In genomic region chr7:112869111-112869774, GRCh38 we compare ENCODE assay signal across 8 cellular contexts.
A peak's percentile ranks its signal among the peaks of the same experiment; 100 is the strongest.
DNase-seq lines count a peak whose midpoint lies in the region; ATAC-seq and TF ChIP-seq lines count a peak whose summit lies in the region.

No MANE protein-coding gene starts in this region.

- peak; percentile 49 for ATAC-seq in GM21529 (IDR thresholded peaks at IDR 0.05; ENCODE audit: unreplicated experiment)
- peak; percentile 85 for ATAC-seq in activated CD8-positive, alpha-beta T cell treated with anti-CD3 and anti-CD28 coated beads, Interleukin-2, amount 10 ng/mL, durations not matched to agents 7 days and 5 days
- ATAC-seq in HG03457 (IDR thresholded peaks at IDR 0.05; ENCODE audit: unreplicated experiment): no peak

- TF ChIP-seq CTCF in esophagus squamous epithelium (IDR thresholded peaks at IDR 0.05) (peak in 5 of 6 experiments; percentile 33 to 73 (median 58)), lower leg skin (IDR thresholded peaks at IDR 0.05) (no peak)

- H3K36me3 ChIP-seq in esophagus squamous epithelium (no peaks in the 10 kb centered on the region), trophoblast cell (ENCODE audit: control insufficient read depth in 1 of 2, insufficient read depth in 2 of 2, low read length in 2 of 2) (no peaks in the 10 kb centered on the region)

- no peaks in the 10 kb centered on the region for H3K27me3 ChIP-seq in esophagus squamous epithelium
- H3K27me3 ChIP-seq in trophoblast cell (ENCODE audit: insufficient read depth, low read length): no peaks in the 10 kb centered on the region

- H3K4me3 Mint-ChIP-seq in activated CD8-positive, alpha-beta T cell treated with anti-CD3 and anti-CD28 coated beads, Interleukin-2, amount 10 ng/mL, durations not matched to agents 7 days and 5 days: no peak overlapping the region

- CTCF ChIA-PET in activated CD8-positive, alpha-beta T cell treated with anti-CD3 and anti-CD28 coated beads, Interleukin-2, amount 10 ng/mL, durations not matched to agents 7 days and 5 days (lab: Charles Lee): interaction anchor here (0.6 to 2.4 kb wide), 9 partner anchors 10 to 319 kb away, joined by 3 to 9 read pairs (median 3); no protein-coding TSS in a partner anchor

- H3K27ac ChIP-seq in esophagus squamous epithelium: no peak overlapping the region
- no peak overlapping the region for H3K27ac ChIP-seq in trophoblast cell (ENCODE audit: low read depth, low read length)

- no peak overlapping the region for H4K91ac ChIP-seq in trophoblast cell (ENCODE audit: low read depth, low read length)

- H3K18ac ChIP-seq in trophoblast cell (ENCODE audit: low read length): no peak overlapping the region

- H3K23ac ChIP-seq in trophoblast cell (ENCODE audit: low read length): no peak overlapping the region

- no peak overlapping the region for H3K4me3 ChIP-seq in esophagus squamous epithelium
- H3K4me3 ChIP-seq in trophoblast cell (ENCODE audit: low read depth, low read length): no peak overlapping the region
- H3K4me3 ChIP-seq in lower leg skin (ENCODE audit: low read depth, poor library complexity, severe bottlenecking): no peak overlapping the region

- H3K36me3 Mint-ChIP-seq in activated CD8-positive, alpha-beta T cell treated with anti-CD3 and anti-CD28 coated beads, Interleukin-2, amount 10 ng/mL, durations not matched to agents 7 days and 5 days (ENCODE audit: low read depth): no peaks in the 10 kb centered on the region

- no peak overlapping the region for H2AK5ac ChIP-seq in trophoblast cell (ENCODE audit: low read length)

- H3K27ac Mint-ChIP-seq in activated CD8-positive, alpha-beta T cell treated with anti-CD3 and anti-CD28 coated beads, Interleukin-2, amount 10 ng/mL, durations not matched to agents 7 days and 5 days: no peak overlapping the region

- H3K79me2 ChIP-seq in trophoblast cell (ENCODE audit: control insufficient read depth, insufficient read depth, low read length, poor library complexity): no peaks in the 10 kb centered on the region

- intact Hi-C loops in esophagus squamous epithelium (cut with DNase I) (no loop called here), lower leg skin (cut with DNase I; ENCODE audit: low total_unique reads) (no loop called here)

- TF ChIP-seq POLR2A in esophagus squamous epithelium (IDR thresholded peaks at IDR 0.05): no peak
- TF ChIP-seq POLR2A in lower leg skin (IDR thresholded peaks at IDR 0.05): no peak

- H3K4me1 ChIP-seq in esophagus squamous epithelium (peaks cover 0 to 10% (median 6%) of the 10 kb centered on the region in 3 donors), trophoblast cell (ENCODE audit: control insufficient read depth in 1 of 2, insufficient read depth in 2 of 2, low read length in 2 of 2) (peaks cover 0 to 2% of the 10 kb centered on the region in 2 experiments)

- H2BK120ac ChIP-seq in trophoblast cell (ENCODE audit: insufficient read depth, low read length, poor library complexity): no peak overlapping the region

- POLR2A ChIA-PET in activated CD8-positive, alpha-beta T cell treated with anti-CD3 and anti-CD28 coated beads, Interleukin-2, amount 10 ng/mL, durations not matched to agents 7 days and 5 days (lab: Charles Lee): no interaction called here

- H3K4ac ChIP-seq in trophoblast cell (ENCODE audit: low read depth, low read length): no peak overlapping the region

- H3K4me1 Mint-ChIP-seq in activated CD8-positive, alpha-beta T cell treated with anti-CD3 and anti-CD28 coated beads, Interleukin-2, amount 10 ng/mL, durations not matched to agents 7 days and 5 days (ENCODE audit: low read depth): peaks cover 8% of the 10 kb centered on the region

- no peak overlapping the region for H3K9ac ChIP-seq in trophoblast cell (ENCODE audit: low read length)

- peak; percentile 56 for DNase-seq in CD1c-positive myeloid dendritic cell (ENCODE audit: extremely low spot score)
- DNase-seq in NCI-H1930 (lab: John Stamatoyannopoulos, UW): peak; percentile 18 to 32
- peak; percentile 66 for DNase-seq in activated CD8-positive, alpha-beta T cell treated with anti-CD3 and anti-CD28 coated beads, Interleukin-2, amount 10 ng/mL, durations not matched to agents 7 days and 5 days
- DNase-seq in esophagus squamous epithelium (lab: John Stamatoyannopoulos, UW): no peak
- peak; percentile 31 to 78 for DNase-seq in trophoblast cell
- DNase-seq in lower leg skin (ENCODE audit: low spot score in 2 of 2): no peak

- H4K8ac ChIP-seq in trophoblast cell (ENCODE audit: low read depth, low read length): no peak overlapping the region

- H2BK5ac ChIP-seq in trophoblast cell (ENCODE audit: low read depth, low read length, poor library complexity): no peak overlapping the region

- no peak overlapping the region for H3K4me2 ChIP-seq in trophoblast cell (ENCODE audit: low read length)

- H3K14ac ChIP-seq in trophoblast cell (ENCODE audit: low read length): no peak overlapping the region

- no peaks in the 10 kb centered on the region for H3K27me3 Mint-ChIP-seq in activated CD8-positive, alpha-beta T cell treated with anti-CD3 and anti-CD28 coated beads, Interleukin-2, amount 10 ng/mL, durations not matched to agents 7 days and 5 days (ENCODE audit: low read depth)

- no peak overlapping the region for H4K12ac ChIP-seq in trophoblast cell (ENCODE audit: low read depth, low read length)

- WGBS in esophagus squamous epithelium, 2 donors: 54 to 71% methylated on average over 6 to 7 of the region's 15 CpGs
- WGBS in trophoblast cell (ENCODE audit: extremely low coverage, insufficient coverage, insufficient read length): no CpG with 5 or more reads among the region's 15 CpGs
- 78 to 81% methylated on average over 15 of the region's 15 CpGs for WGBS in lower leg skin, 2 donors

- no peaks in the 10 kb centered on the region for H3K9me3 Mint-ChIP-seq in activated CD8-positive, alpha-beta T cell treated with anti-CD3 and anti-CD28 coated beads, Interleukin-2, amount 10 ng/mL, durations not matched to agents 7 days and 5 days (ENCODE audit: insufficient read depth)

- H2BK12ac ChIP-seq in trophoblast cell (ENCODE audit: low read length): no peak overlapping the region

- no peaks in the 10 kb centered on the region for H3K79me1 ChIP-seq in trophoblast cell (ENCODE audit: low read length)

- no peak overlapping the region for H2AFZ ChIP-seq in trophoblast cell (ENCODE audit: insufficient read depth, low read length, poor library complexity)

- H3K9me3 ChIP-seq in esophagus squamous epithelium: no peaks in the 10 kb centered on the region
- no peaks in the 10 kb centered on the region for H3K9me3 ChIP-seq in trophoblast cell (ENCODE audit: insufficient read depth, low read depth, low read length)

Comparison
In these comparisons a context has a peak if more than half of its experiments do, and no peak if none do; other contexts are left out.
1. DNase-seq: peak in CD1c-positive myeloid dendritic cell (single experiment), NCI-H1930 (2 of 2), activated CD8-positive, alpha-beta T cell treated with anti-CD3 and anti-CD28 coated beads, Interleukin-2, amount 10 ng/mL, durations not matched to agents 7 days and 5 days (single experiment) and trophoblast cell (2 of 2); none in esophagus squamous epithelium (single experiment) and lower leg skin (0 of 2).
2. CTCF ChIP-seq: peak in esophagus squamous epithelium (5 of 6); none in lower leg skin (0 of 3).